Comparison of ENCODE assay signal across 9 cellular contexts in genomic region chr3:12990781-12991480, GRCh38.
A peak's percentile ranks its signal among the peaks of the same experiment; 100 is the strongest.
DNase-seq lines count a peak whose midpoint lies in the region; ATAC-seq, FAIRE-seq and TF ChIP-seq lines count a peak whose summit lies in the region.
"Had no signal": no experiment of that assay in that cellular context is flagged by ENCODE, and none has a peak within 500 bp of the region (broad histone marks: within the 10 kb centered on the region; RNA-seq: fewer than 3 reads in every experiment).

No MANE protein-coding gene starts in this region.

- TF ChIP-seq POLR2A in H54 (IDR thresholded peaks at IDR 0.05; ENCODE audit: low read depth, low read length), result no peak

- ATAC-seq in GM18907 (IDR thresholded peaks at IDR 0.05; ENCODE audit: unreplicated experiment) (no peak), HG02763 (IDR thresholded peaks at IDR 0.05; ENCODE audit: unreplicated experiment) (no peak)
- ATAC-seq: Panc1 had no signal

- DNase-seq in AG08396 (ENCODE audit: low spot score) (peak; percentile 87), H54 (ENCODE audit: insufficient read length, low spot score) (peak; percentile 91), astrocyte of the hippocampus (ENCODE audit: low read depth, low spot score) (peak; percentile 84), kidney tubule cell (ENCODE audit: low spot score) (peak; percentile 74), nucleus accumbens (lab: John Stamatoyannopoulos, UW) (no peak), superior temporal gyrus (ENCODE audit: extremely low spot score) (no peak)

- FAIRE-seq in H54 (lab: Jason Lieb, UNC), result no peak

Comparison
In these comparisons a context has a peak if more than half of its experiments do, and no peak if none do; other contexts are left out.
1. DNase-seq: peak in AG08396 (single experiment), H54 (single experiment), astrocyte of the hippocampus (single experiment) and kidney tubule cell (single experiment); none in nucleus accumbens (0 of 56) and superior temporal gyrus (single experiment).